Comparison of ENCODE assay signal across 1 cellular context in genomic region chr19:12325690-12326089, GRCh38.
TF ChIP-seq lines count a peak whose summit lies in the region.

No MANE protein-coding gene starts in this region.

TF ChIP-seq in HepG2, 621 proteins besides CTCF, POLR2A, EP300 and RAD21 (continued from another document):
- TF ChIP-seq, protein P1, sequence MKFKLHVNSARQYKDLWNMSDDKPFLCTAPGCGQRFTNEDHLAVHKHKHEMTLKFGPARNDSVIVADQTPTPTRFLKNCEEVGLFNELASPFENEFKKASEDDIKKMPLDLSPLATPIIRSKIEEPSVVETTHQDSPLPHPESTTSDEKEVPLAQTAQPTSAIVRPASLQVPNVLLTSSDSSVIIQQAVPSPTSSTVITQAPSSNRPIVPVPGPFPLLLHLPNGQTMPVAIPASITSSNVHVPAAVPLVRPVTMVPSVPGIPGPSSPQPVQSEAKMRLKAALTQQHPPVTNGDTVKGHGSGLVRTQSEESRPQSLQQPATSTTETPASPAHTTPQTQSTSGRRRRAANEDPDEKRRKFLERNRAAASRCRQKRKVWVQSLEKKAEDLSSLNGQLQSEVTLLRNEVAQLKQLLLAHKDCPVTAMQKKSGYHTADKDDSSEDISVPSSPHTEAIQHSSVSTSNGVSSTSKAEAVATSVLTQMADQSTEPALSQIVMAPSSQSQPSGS (CRISPR knock-in tag; IDR thresholded peaks at IDR 0.05), result no peak
- TF ChIP-seq GABPB1 (CRISPR knock-in tag; IDR thresholded peaks at IDR 0.05) (no peak), ZNF609 (CRISPR knock-in tag; IDR thresholded peaks at IDR 0.05; ENCODE audit: borderline replicate concordance) (peak; percentile 84; the same call in 1 of the 2 replicates), ATRX (CRISPR knock-in tag; IDR thresholded peaks at IDR 0.05; ENCODE audit: borderline replicate concordance) (no peak), RFX1 (IDR thresholded peaks at IDR 0.05) (no peak), ELF1 (CRISPR knock-in tag; IDR thresholded peaks at IDR 0.05) (no peak), TBX3 (IDR thresholded peaks at IDR 0.05; ENCODE audit: borderline replicate concordance) (peak; percentile 29; the same call in 1 of the 2 replicates), ARHGAP35 (CRISPR knock-in tag; IDR thresholded peaks at IDR 0.05; ENCODE audit: borderline replicate concordance) (no peak), TEAD2 (CRISPR knock-in tag; IDR thresholded peaks at IDR 0.05) (no peak), NCOR1 (IDR thresholded peaks at IDR 0.05; ENCODE audit: borderline replicate concordance, low read length) (no peak), HDAC2 (CRISPR knock-in tag; IDR thresholded peaks at IDR 0.05) (peak; percentile 75), NCOA2 (CRISPR knock-in tag; IDR thresholded peaks at IDR 0.05) (peak; percentile 85), POLR2AphosphoS5 (IDR thresholded peaks at IDR 0.05; ENCODE audit: low read depth, low read length) (no peak), FOXP1 (IDR thresholded peaks at IDR 0.05) (peak; percentile 24; the same call in 1 of the 2 replicates), FOXP1 (CRISPR knock-in tag; IDR thresholded peaks at IDR 0.05) (peak; percentile 85), CBX2 (IDR thresholded peaks at IDR 0.05; ENCODE audit: low read depth, low read length) (no peak), CBX2 (CRISPR knock-in tag; IDR thresholded peaks at IDR 0.05; ENCODE audit: low read depth) (no peak), GATA4 (IDR thresholded peaks at IDR 0.05; ENCODE audit: borderline replicate concordance, low read depth) (peak; percentile 73; the same call in 1 of the 2 replicates), RERE (CRISPR knock-in tag; IDR thresholded peaks at IDR 0.05; ENCODE audit: low read depth) (0 out of 2 replicates have a peak, but pooled peaks have one; percentile 62), CEBPZ (IDR thresholded peaks at IDR 0.05; ENCODE audit: low read length) (no peak), ZNF383 (CRISPR knock-in tag; IDR thresholded peaks at IDR 0.05; ENCODE audit: borderline replicate concordance) (no peak), PCBP1 (IDR thresholded peaks at IDR 0.05; ENCODE audit: borderline replicate concordance, low read depth, low read length) (no peak), PHF5A (CRISPR knock-in tag; IDR thresholded peaks at IDR 0.05; ENCODE audit: low read depth, unreplicated experiment) (no peak), PAXIP1 (CRISPR knock-in tag; conservative IDR thresholded peaks at IDR 0.05) (peak; percentile 79), ZNF564 (CRISPR knock-in tag; IDR thresholded peaks at IDR 0.05) (no peak)
- TF ChIP-seq, protein P2, sequence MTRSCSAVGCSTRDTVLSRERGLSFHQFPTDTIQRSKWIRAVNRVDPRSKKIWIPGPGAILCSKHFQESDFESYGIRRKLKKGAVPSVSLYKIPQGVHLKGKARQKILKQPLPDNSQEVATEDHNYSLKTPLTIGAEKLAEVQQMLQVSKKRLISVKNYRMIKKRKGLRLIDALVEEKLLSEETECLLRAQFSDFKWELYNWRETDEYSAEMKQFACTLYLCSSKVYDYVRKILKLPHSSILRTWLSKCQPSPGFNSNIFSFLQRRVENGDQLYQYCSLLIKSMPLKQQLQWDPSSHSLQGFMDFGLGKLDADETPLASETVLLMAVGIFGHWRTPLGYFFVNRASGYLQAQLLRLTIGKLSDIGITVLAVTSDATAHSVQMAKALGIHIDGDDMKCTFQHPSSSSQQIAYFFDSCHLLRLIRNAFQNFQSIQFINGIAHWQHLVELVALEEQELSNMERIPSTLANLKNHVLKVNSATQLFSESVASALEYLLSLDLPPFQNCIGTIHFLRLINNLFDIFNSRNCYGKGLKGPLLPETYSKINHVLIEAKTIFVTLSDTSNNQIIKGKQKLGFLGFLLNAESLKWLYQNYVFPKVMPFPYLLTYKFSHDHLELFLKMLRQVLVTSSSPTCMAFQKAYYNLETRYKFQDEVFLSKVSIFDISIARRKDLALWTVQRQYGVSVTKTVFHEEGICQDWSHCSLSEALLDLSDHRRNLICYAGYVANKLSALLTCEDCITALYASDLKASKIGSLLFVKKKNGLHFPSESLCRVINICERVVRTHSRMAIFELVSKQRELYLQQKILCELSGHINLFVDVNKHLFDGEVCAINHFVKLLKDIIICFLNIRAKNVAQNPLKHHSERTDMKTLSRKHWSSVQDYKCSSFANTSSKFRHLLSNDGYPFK (CRISPR knock-in tag; IDR thresholded peaks at IDR 0.05; ENCODE audit: borderline replicate concordance), result no peak
- TF ChIP-seq, protein P3, sequence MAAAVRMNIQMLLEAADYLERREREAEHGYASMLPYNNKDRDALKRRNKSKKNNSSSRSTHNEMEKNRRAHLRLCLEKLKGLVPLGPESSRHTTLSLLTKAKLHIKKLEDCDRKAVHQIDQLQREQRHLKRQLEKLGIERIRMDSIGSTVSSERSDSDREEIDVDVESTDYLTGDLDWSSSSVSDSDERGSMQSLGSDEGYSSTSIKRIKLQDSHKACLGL (CRISPR knock-in tag; IDR thresholded peaks at IDR 0.05), result no peak
